In the genomic region with DNA sequence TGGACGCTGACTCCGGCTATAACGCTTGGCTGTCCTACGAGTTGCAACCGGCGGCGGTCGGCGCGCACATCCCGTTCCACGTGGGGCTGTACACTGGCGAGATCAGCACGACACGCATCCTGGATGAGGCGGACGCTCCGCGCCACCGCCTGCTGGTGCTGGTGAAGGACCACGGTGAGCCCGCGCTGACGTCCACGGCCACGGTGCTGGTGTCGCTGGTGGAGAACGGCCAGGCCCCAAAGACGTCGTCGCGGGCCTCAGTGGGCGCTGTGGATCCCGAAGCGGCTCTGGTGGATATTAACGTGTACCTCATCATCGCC, we compare ENCODE assay signal across 31 cellular contexts. TPM values are rescaled to one million over a fixed set of nuclear protein-coding genes. Genes with fewer than 3 reads are reported as not detected.
"Had no signal": no experiment of that assay in that cellular context is flagged by ENCODE, and none has a peak within 500 bp of the region (broad histone marks: within the 10 kb centered on the region; RNA-seq: fewer than 3 reads in every experiment).

No MANE protein-coding gene starts in this region.

- DNase-seq: cortex of kidney; effector memory CD8-positive, alpha-beta T cell; foreskin fibroblast; gastrocnemius medialis; heart left ventricle; left cardiac atrium; naive thymus-derived CD8-positive, alpha-beta T cell; nephron progenitor cell; stimulated activated CD4-positive, alpha-beta T cell treated with anti-CD3 and anti-CD28 coated beads, Interleukin-2, amount 100 ng/mL, for 24 hours; stimulated activated CD4-positive, alpha-beta T cell treated with anti-CD3 and anti-CD28 coated beads, Interleukin-4, amount 100 ng/mL, for 24 hours; stimulated activated naive CD4-positive, alpha-beta T cell treated with Interleukin-2 at 50 U/mL for 16 hours; stomach; uterus had no signal

- H3K4me1 Mint-ChIP-seq: naive thymus-derived CD8-positive, alpha-beta T cell; stimulated activated effector memory CD8-positive, alpha-beta T cell treated with anti-CD3 and anti-CD28 coated beads, Interleukin-12 subunit alpha, Interleukin-12 subunit beta, amount 100 ng/mL, for 72 hours had no signal

- H3K27ac Mint-ChIP-seq: effector memory CD8-positive, alpha-beta T cell; nephron progenitor cell; stimulated activated effector memory CD8-positive, alpha-beta T cell treated with anti-CD3 and anti-CD28 coated beads, Interleukin-12 subunit alpha, Interleukin-12 subunit beta, amount 100 ng/mL, for 72 hours had no signal

- H3K36me3 ChIP-seq: gastrocnemius medialis, heart left ventricle, left lung, neutrophil, prostate gland, right atrium auricular region, stomach, upper lobe of left lung, uterus had no signal

- H3K36me3 Mint-ChIP-seq: stimulated activated effector memory CD8-positive, alpha-beta T cell treated with anti-CD3 and anti-CD28 coated beads, Interleukin-12 subunit alpha, Interleukin-12 subunit beta, amount 100 ng/mL, for 72 hours had no signal

- FAIRE-seq: endometrium had no signal

- H3K4me1 ChIP-seq: gastrocnemius medialis, heart left ventricle, left lung, parathyroid adenoma, prostate gland, right atrium auricular region, stomach, tibial artery, upper lobe of left lung, uterus had no signal

- H3K9me3 ChIP-seq: prostate gland had no signal

- ATAC-seq: effector memory CD8-positive, alpha-beta T cell; esophagus mucosa; gastrocnemius medialis; heart left ventricle; left cardiac atrium; left lung; naive thymus-derived CD8-positive, alpha-beta T cell; sciatic nerve; stimulated activated effector memory CD8-positive, alpha-beta T cell treated with anti-CD3 and anti-CD28 coated beads, Interleukin-12 subunit alpha, Interleukin-12 subunit beta, amount 100 ng/mL, for 72 hours had no signal

- H3K9me3 Mint-ChIP-seq: effector memory CD8-positive, alpha-beta T cell had no signal

- H3K4me3 ChIP-seq: gastrocnemius medialis, heart left ventricle, hepatocyte, left lung, prostate gland, right atrium auricular region, smooth muscle cell, stomach, tibial artery, upper lobe of left lung, uterus had no signal

- H3K9ac ChIP-seq: parathyroid adenoma had no signal

- H3K27ac ChIP-seq: gastrocnemius medialis, heart left ventricle, hepatocyte, left lung, neutrophil, parathyroid adenoma, prostate gland, right atrium auricular region, stomach, tibial artery, upper lobe of left lung, uterus had no signal

- H3K4me3 Mint-ChIP-seq: effector memory CD8-positive, alpha-beta T cell; naive thymus-derived CD8-positive, alpha-beta T cell; nephron progenitor cell; stimulated activated effector memory CD8-positive, alpha-beta T cell treated with anti-CD3 and anti-CD28 coated beads, Interleukin-12 subunit alpha, Interleukin-12 subunit beta, amount 100 ng/mL, for 72 hours had no signal

RNA-seq across cellular contexts. Expression of a gene that starts 2.1 kb away (rescaled TPM):
- total RNA-seq: dermis microvascular lymphatic vessel endothelial cell; esophagus mucosa; glomerular endothelial cell; naive thymus-derived CD8-positive, alpha-beta T cell had no signal
- polyA plus RNA-seq: heart left ventricle; naive thymus-derived CD8-positive, alpha-beta T cell had no signal

RNA-seq across cellular contexts. Expression of a gene that starts 4.7 kb away (rescaled TPM):
- total RNA-seq: esophagus mucosa; gastrocnemius medialis; kidney epithelial cell; lung microvascular endothelial cell; myocyte; naive thymus-derived CD8-positive, alpha-beta T cell had no signal
- polyA plus RNA-seq: naive thymus-derived CD8-positive, alpha-beta T cell had no signal

RNA-seq across cellular contexts. Expression of a gene that starts 8.5 kb away (rescaled TPM):
- total RNA-seq: dermis microvascular lymphatic vessel endothelial cell; esophagus mucosa; gastrocnemius medialis; naive thymus-derived CD8-positive, alpha-beta T cell had no signal
- polyA plus RNA-seq: heart left ventricle; naive thymus-derived CD8-positive, alpha-beta T cell had no signal

RNA-seq across cellular contexts. Expression of a gene that starts 21.5 kb away (rescaled TPM):
- total RNA-seq: naive thymus-derived CD8-positive, alpha-beta T cell had no signal
- polyA plus RNA-seq: naive thymus-derived CD8-positive, alpha-beta T cell had no signal

RNA-seq across cellular contexts. Expression of a gene that starts 29.0 kb away (rescaled TPM):
- total RNA-seq: naive thymus-derived CD8-positive, alpha-beta T cell had no signal
- polyA plus RNA-seq: heart left ventricle; naive thymus-derived CD8-positive, alpha-beta T cell had no signal
